Comparison of ENCODE assay signal across 20 cellular contexts in genomic region chr10:128996092-128996491, GRCh38.
"Had no signal": no experiment of that assay in that cellular context is flagged by ENCODE, and none has a peak within 500 bp of the region (broad histone marks: within the 10 kb centered on the region; RNA-seq: fewer than 3 reads in every experiment).

No MANE protein-coding gene starts in this region.

- H2AFZ ChIP-seq: hepatocyte had no signal

- H3K4me3 ChIP-seq: coronary artery, dorsolateral prefrontal cortex, esophagus muscularis mucosa, gastroesophageal sphincter, heart left ventricle, hepatocyte, left lung, lower lobe of right lung, mucosa of descending colon had no signal

- H3K27ac ChIP-seq: coronary artery, dorsolateral prefrontal cortex, esophagus muscularis mucosa, foreskin keratinocyte, gastroesophageal sphincter, heart left ventricle, hepatocyte, left lung, lower lobe of right lung had no signal

- ATAC-seq: foreskin keratinocyte, gastroesophageal sphincter, heart left ventricle, left lung, left ventricle myocardium superior, mucosa of descending colon had no signal

- H3K36me3 ChIP-seq: esophagus muscularis mucosa, gastroesophageal sphincter, heart left ventricle, left lung, lower lobe of right lung had no signal

- H3K4me2 ChIP-seq: hepatocyte had no signal

- H3K27me3 ChIP-seq: esophagus muscularis mucosa, foreskin keratinocyte had no signal

- H3K4me1 ChIP-seq: esophagus muscularis mucosa, foreskin keratinocyte, gastroesophageal sphincter, heart left ventricle, left lung, lower lobe of right lung had no signal

- H3K9me3 ChIP-seq: esophagus muscularis mucosa, gastroesophageal sphincter, heart left ventricle, left lung, lower lobe of right lung, mucosa of descending colon had no signal

- DNase-seq: dermis blood vessel endothelial cell; dorsolateral prefrontal cortex; effector CD4-positive, alpha-beta T cell; effector memory CD4-positive, alpha-beta T cell; foreskin keratinocyte; heart left ventricle; hypothalamus; immature natural killer cell; islet precursor cell; kidney; kidney glomerular epithelial cell; left lung; left ventricle myocardium superior; lower lobe of right lung; mesenchymal stem cell; mucosa of descending colon had no signal
